ENCODE assay signal across 17 cellular contexts in genomic region chr1:216186816-216187215, GRCh38.
A peak's percentile ranks its signal among the peaks of the same experiment; 100 is the strongest.
DNase-seq lines count a peak whose midpoint lies in the region; ATAC-seq, FAIRE-seq and TF ChIP-seq lines count a peak whose summit lies in the region.
"Had no signal": no experiment of that assay in that cellular context is flagged by ENCODE, and none has a peak within 500 bp of the region (broad histone marks: within the 10 kb centered on the region; RNA-seq: fewer than 3 reads in every experiment).

No MANE protein-coding gene starts in this region.

- no peak overlapping the region for H2AK5ac ChIP-seq in neuronal stem cell (ENCODE audit: low read depth, low read length)

- H3K79me1 ChIP-seq in neuronal stem cell (ENCODE audit: low read depth, low read length): no peaks in the 10 kb centered on the region

- no peaks in the 10 kb centered on the region for H3K9me3 ChIP-seq in neuronal stem cell (replicated peaks in 1 of 2; ENCODE audit: control insufficient read depth in 2 of 2, insufficient read depth in 1 of 2, low read depth in 1 of 2, low read length in 2 of 2)
- H3K9me3 ChIP-seq: neutrophil, thyroid gland had no signal

- H3K27ac ChIP-seq in neuronal stem cell (replicated peaks; ENCODE audit: low read length): no peak overlapping the region
- H3K27ac ChIP-seq: neutrophil, thyroid gland had no signal

- no peak overlapping the region for H4K8ac ChIP-seq in neuronal stem cell (ENCODE audit: low read depth, low read length)

- no peak overlapping the region for H3K9ac ChIP-seq in neuronal stem cell (ENCODE audit: low read depth, low read length, poor library complexity)

- ATAC-seq in GM21381 (IDR thresholded peaks at IDR 0.05; ENCODE audit: unreplicated experiment): no peak

- no peak overlapping the region for H4K91ac ChIP-seq in neuronal stem cell (ENCODE audit: low read depth, low read length, poor library complexity)

- H3K4ac ChIP-seq in neuronal stem cell (ENCODE audit: low read length): no peak overlapping the region

- H3K4me2 ChIP-seq in neuronal stem cell (ENCODE audit: insufficient read depth, low read length, poor library complexity, severe bottlenecking): no peak overlapping the region

- no peak overlapping the region for H2BK12ac ChIP-seq in neuronal stem cell (ENCODE audit: low read length)

- no peak for FAIRE-seq in frontal cortex (lab: Jason Lieb, UNC)
- FAIRE-seq: GM18507 had no signal

- DNase-seq in NCI-H2081 (lab: John Stamatoyannopoulos, UW) (peak; percentile 37 to 51), NCI-H2081 treated with DMSO at 0.1 percent for 48 hours (lab: John Stamatoyannopoulos, UW) (no peak), NAMALWA (ENCODE audit: low spot score) (peak; percentile 25), astrocyte of the cerebellum (ENCODE audit: low read depth) (peak; percentile 11), neuronal stem cell (ENCODE audit: low spot score) (no peak), T-helper 1 cell (no peak), frontal cortex (ENCODE audit: low spot score in 2 of 2) (no peak)
- DNase-seq: ACHN; activated CD4-positive, alpha-beta T cell treated with anti-CD3 and anti-CD28 coated beads for 1 hour; activated naive CD4-positive, alpha-beta T cell treated with anti-CD3 and anti-CD28 coated beads, Interleukin-2, amount 50 U/mL, for 16 hours; CD8-positive, alpha-beta memory T cell; immature natural killer cell; stimulated activated CD4-positive, alpha-beta T cell treated with anti-CD3 and anti-CD28 coated beads, Interleukin-4, amount 100 ng/mL, for 24 hours; thyroid gland had no signal

- H3K23ac ChIP-seq in neuronal stem cell (ENCODE audit: low read depth, low read length, poor library complexity): no peak overlapping the region

- H2BK15ac ChIP-seq in neuronal stem cell (ENCODE audit: low read length): no peak overlapping the region

- H3K36me3 ChIP-seq in neuronal stem cell (replicated peaks in 1 of 2; ENCODE audit: control insufficient read depth in 2 of 2, insufficient read depth in 2 of 2, low read length in 2 of 2): no peaks in the 10 kb centered on the region
- H3K36me3 ChIP-seq: neutrophil, thyroid gland had no signal

- WGBS in neuronal stem cell (ENCODE audit: extremely low coverage in 2 of 2, insufficient read length in 2 of 2, insufficient replicate concordance in 1 of 2), 2 donors: no CpG with 5 or more reads among the region's 2 CpGs

- no peak overlapping the region for H3K4me3 ChIP-seq in astrocyte of the cerebellum (ENCODE audit: low read depth, low read length)
- H3K4me3 ChIP-seq in neuronal stem cell (ENCODE audit: low read length in 2 of 2): no peak overlapping the region
- H3K4me3 ChIP-seq: thyroid gland had no signal

- H2BK120ac ChIP-seq in neuronal stem cell (ENCODE audit: low read depth, low read length): no peak overlapping the region

- in situ Hi-C loops in astrocyte of the cerebellum (cut with HindIII; ENCODE audit: low sequenced_read_pairs): no loop called here

- H3K18ac ChIP-seq in neuronal stem cell (ENCODE audit: low read length): no peak overlapping the region

- no peak overlapping the region for H2BK5ac ChIP-seq in neuronal stem cell (ENCODE audit: low read length)

- H3K14ac ChIP-seq in neuronal stem cell (ENCODE audit: low read length): no peak overlapping the region

- no peak for TF ChIP-seq CTCF in astrocyte of the cerebellum (IDR thresholded peaks at IDR 0.05; ENCODE audit: low read depth, low read length, missing control alignments)

- H2AFZ ChIP-seq in neuronal stem cell (ENCODE audit: low read length): peak overlapping the region; percentile 57

- no peaks in the 10 kb centered on the region for H3K27me3 ChIP-seq in neuronal stem cell (ENCODE audit: control insufficient read depth in 3 of 3, insufficient read depth in 3 of 3, low read depth in 1 of 3, low read length in 3 of 3)
- H3K27me3 ChIP-seq: neutrophil, thyroid gland had no signal

- H3K4me1 ChIP-seq in neuronal stem cell (ENCODE audit: control insufficient read depth in 2 of 2, insufficient read depth in 1 of 2, low read depth in 1 of 2, low read length in 2 of 2): peaks cover 2 to 16% of the 10 kb centered on the region in 2 donors
- H3K4me1 ChIP-seq: thyroid gland had no signal

Comparison
In these comparisons a context has a peak if more than half of its experiments do, and no peak if none do; other contexts are left out.
1. DNase-seq: peak in NCI-H2081 (2 of 2), NAMALWA (single experiment) and astrocyte of the cerebellum (single experiment); none in NCI-H2081 treated with DMSO at 0.1 percent for 48 hours (single experiment), neuronal stem cell (single experiment), T-helper 1 cell (0 of 5) and frontal cortex (0 of 2).